In the genomic region with DNA sequence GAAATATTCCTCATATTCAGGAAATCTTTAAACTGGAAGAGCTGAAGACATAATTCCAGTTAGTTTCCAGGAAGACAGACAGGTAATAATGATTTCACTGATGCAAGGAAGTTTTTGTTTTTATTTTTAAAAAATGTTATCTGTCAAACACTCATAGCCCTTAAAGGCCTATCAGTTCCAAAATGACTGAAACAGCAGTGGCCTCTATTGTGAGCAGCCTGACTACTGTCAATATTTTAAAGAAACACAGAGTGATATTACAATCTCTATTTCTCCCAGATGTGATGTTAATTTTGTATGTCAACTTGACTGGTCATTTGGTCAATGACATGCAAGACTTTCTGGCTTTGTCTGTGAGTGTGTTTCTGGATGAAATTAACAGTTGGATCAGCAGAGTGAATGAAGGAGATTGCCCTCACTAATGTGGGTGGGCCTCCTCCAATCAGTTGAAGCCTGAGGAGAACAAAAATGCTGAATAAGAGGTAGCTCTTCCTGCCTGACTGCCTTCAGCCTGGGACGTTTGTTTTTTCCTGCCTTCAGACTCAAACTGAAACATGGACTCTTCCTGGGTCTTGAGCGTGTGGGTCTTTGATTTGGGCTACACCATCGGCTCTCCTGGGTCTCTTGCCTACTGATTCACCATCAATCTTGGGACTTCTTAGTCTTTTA, we compare ENCODE assay signal across 1 cellular context.
TF ChIP-seq lines count a peak whose summit lies in the region.

No MANE protein-coding gene starts in this region.

TF ChIP-seq in WTC11, 78 proteins besides CTCF, POLR2A, EP300 and RAD21 (continued from another document):
- TF ChIP-seq, protein P1, sequence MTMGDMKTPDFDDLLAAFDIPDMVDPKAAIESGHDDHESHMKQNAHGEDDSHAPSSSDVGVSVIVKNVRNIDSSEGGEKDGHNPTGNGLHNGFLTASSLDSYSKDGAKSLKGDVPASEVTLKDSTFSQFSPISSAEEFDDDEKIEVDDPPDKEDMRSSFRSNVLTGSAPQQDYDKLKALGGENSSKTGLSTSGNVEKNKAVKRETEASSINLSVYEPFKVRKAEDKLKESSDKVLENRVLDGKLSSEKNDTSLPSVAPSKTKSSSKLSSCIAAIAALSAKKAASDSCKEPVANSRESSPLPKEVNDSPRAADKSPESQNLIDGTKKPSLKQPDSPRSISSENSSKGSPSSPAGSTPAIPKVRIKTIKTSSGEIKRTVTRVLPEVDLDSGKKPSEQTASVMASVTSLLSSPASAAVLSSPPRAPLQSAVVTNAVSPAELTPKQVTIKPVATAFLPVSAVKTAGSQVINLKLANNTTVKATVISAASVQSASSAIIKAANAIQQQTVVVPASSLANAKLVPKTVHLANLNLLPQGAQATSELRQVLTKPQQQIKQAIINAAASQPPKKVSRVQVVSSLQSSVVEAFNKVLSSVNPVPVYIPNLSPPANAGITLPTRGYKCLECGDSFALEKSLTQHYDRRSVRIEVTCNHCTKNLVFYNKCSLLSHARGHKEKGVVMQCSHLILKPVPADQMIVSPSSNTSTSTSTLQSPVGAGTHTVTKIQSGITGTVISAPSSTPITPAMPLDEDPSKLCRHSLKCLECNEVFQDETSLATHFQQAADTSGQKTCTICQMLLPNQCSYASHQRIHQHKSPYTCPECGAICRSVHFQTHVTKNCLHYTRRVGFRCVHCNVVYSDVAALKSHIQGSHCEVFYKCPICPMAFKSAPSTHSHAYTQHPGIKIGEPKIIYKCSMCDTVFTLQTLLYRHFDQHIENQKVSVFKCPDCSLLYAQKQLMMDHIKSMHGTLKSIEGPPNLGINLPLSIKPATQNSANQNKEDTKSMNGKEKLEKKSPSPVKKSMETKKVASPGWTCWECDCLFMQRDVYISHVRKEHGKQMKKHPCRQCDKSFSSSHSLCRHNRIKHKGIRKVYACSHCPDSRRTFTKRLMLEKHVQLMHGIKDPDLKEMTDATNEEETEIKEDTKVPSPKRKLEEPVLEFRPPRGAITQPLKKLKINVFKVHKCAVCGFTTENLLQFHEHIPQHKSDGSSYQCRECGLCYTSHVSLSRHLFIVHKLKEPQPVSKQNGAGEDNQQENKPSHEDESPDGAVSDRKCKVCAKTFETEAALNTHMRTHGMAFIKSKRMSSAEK (CRISPR knock-in tag; IDR thresholded peaks at IDR 0.05; ENCODE audit: borderline replicate concordance): no peak
- TF ChIP-seq, protein P2, sequence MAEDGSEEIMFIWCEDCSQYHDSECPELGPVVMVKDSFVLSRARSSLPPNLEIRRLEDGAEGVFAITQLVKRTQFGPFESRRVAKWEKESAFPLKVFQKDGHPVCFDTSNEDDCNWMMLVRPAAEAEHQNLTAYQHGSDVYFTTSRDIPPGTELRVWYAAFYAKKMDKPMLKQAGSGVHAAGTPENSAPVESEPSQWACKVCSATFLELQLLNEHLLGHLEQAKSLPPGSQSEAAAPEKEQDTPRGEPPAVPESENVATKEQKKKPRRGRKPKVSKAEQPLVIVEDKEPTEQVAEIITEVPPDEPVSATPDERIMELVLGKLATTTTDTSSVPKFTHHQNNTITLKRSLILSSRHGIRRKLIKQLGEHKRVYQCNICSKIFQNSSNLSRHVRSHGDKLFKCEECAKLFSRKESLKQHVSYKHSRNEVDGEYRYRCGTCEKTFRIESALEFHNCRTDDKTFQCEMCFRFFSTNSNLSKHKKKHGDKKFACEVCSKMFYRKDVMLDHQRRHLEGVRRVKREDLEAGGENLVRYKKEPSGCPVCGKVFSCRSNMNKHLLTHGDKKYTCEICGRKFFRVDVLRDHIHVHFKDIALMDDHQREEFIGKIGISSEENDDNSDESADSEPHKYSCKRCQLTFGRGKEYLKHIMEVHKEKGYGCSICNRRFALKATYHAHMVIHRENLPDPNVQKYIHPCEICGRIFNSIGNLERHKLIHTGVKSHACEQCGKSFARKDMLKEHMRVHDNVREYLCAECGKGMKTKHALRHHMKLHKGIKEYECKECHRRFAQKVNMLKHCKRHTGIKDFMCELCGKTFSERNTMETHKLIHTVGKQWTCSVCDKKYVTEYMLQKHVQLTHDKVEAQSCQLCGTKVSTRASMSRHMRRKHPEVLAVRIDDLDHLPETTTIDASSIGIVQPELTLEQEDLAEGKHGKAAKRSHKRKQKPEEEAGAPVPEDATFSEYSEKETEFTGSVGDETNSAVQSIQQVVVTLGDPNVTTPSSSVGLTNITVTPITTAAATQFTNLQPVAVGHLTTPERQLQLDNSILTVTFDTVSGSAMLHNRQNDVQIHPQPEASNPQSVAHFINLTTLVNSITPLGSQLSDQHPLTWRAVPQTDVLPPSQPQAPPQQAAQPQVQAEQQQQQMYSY (CRISPR knock-in tag; IDR thresholded peaks at IDR 0.05): no peak
TF ChIP-seq in WTC11: peak in this region for 1.
